In genomic region chr16:21501869-21502667, GRCh38 we compare ENCODE assay signal across 1 cellular context.
TF ChIP-seq lines count a peak whose summit lies in the region.

No MANE protein-coding gene starts in this region.

TF ChIP-seq in HepG2, 621 proteins besides CTCF, POLR2A, EP300 and RAD21 (continued from another document and continues in another):
- TF ChIP-seq ZBED4 (CRISPR knock-in tag; IDR thresholded peaks at IDR 0.05; ENCODE audit: borderline replicate concordance): 0 out of 2 replicates have a peak, but pooled peaks have one; percentile 61
- TF ChIP-seq ZNF280D (CRISPR knock-in tag; IDR thresholded peaks at IDR 0.05): 0 out of 2 replicates have a peak, but pooled peaks have one; percentile 45
- peak; percentile 87; the same call in 1 of the 2 replicates for TF ChIP-seq CCDC6 (CRISPR knock-in tag; IDR thresholded peaks at IDR 0.05)
- no peak for TF ChIP-seq ATM (IDR thresholded peaks at IDR 0.05; ENCODE audit: borderline replicate concordance)
- no peak for TF ChIP-seq SIN3B (IDR thresholded peaks at IDR 0.05; ENCODE audit: low read length)
- TF ChIP-seq ZBTB7A (CRISPR knock-in tag; IDR thresholded peaks at IDR 0.05): no peak
- peak; percentile 91; the same call in 1 of the 2 replicates for TF ChIP-seq POLR2AphosphoS2 (IDR thresholded peaks at IDR 0.05; ENCODE audit: low read depth, low read length)
- peak; percentile 78; the same call in 1 of the 2 replicates for TF ChIP-seq ZNF670 (CRISPR knock-in tag; IDR thresholded peaks at IDR 0.05; ENCODE audit: borderline replicate concordance)
- no peak for TF ChIP-seq SRF (IDR thresholded peaks at IDR 0.05; ENCODE audit: low read depth, low read length)
- peak; percentile 96 for TF ChIP-seq ZNF142 (CRISPR knock-in tag; IDR thresholded peaks at IDR 0.05)
- no peak; the same call in 1 of the 2 replicates for TF ChIP-seq SOX13 (IDR thresholded peaks at IDR 0.05)
- peak in 1 of 2 experiments; percentile 69; a peak in 2 of 4 replicates for TF ChIP-seq SOX13 (CRISPR knock-in tag; conservative IDR thresholded peaks at IDR 0.05 in 1 of 2, IDR thresholded peaks at IDR 0.05 in 1 of 2)
- TF ChIP-seq CC2D1A (CRISPR knock-in tag; IDR thresholded peaks at IDR 0.05): no peak
- peak; percentile 97; the same call in 1 of the 2 replicates for TF ChIP-seq ZNF749 (CRISPR knock-in tag; IDR thresholded peaks at IDR 0.05; ENCODE audit: borderline replicate concordance)
- TF ChIP-seq MLLT10 (CRISPR knock-in tag; IDR thresholded peaks at IDR 0.05): no peak
- TF ChIP-seq ZNF563 (CRISPR knock-in tag; IDR thresholded peaks at IDR 0.05): peak; percentile 98
- peak; percentile 83; the same call in 1 of the 2 replicates for TF ChIP-seq ZNF44 (CRISPR knock-in tag; IDR thresholded peaks at IDR 0.05)
- TF ChIP-seq HNRNPL (IDR thresholded peaks at IDR 0.05; ENCODE audit: low read depth, low read length): no peak
- peak; percentile 93; the same call in 1 of the 2 replicates for TF ChIP-seq FUBP1 (CRISPR knock-in tag; IDR thresholded peaks at IDR 0.05; ENCODE audit: borderline replicate concordance)
- peak; percentile 98 for TF ChIP-seq MEIS2 (CRISPR knock-in tag; IDR thresholded peaks at IDR 0.05)
- peak; percentile 64 for TF ChIP-seq ZNF124 (CRISPR knock-in tag; IDR thresholded peaks at IDR 0.05)
- TF ChIP-seq MEF2D (CRISPR knock-in tag; IDR thresholded peaks at IDR 0.05): peak; percentile 77
- no peak for TF ChIP-seq NR2F6 (IDR thresholded peaks at IDR 0.05)
- peak; percentile 66; the same call in 1 of the 2 replicates for TF ChIP-seq NR2F6 (CRISPR knock-in tag; IDR thresholded peaks at IDR 0.05)
- TF ChIP-seq E2F5 (CRISPR knock-in tag; conservative IDR thresholded peaks at IDR 0.05): peak; percentile 80
- TF ChIP-seq MAFG (CRISPR knock-in tag; IDR thresholded peaks at IDR 0.05): peak; percentile 41
- no peak for TF ChIP-seq ZNF75D (CRISPR knock-in tag; IDR thresholded peaks at IDR 0.05; ENCODE audit: borderline replicate concordance)
- peak; percentile 96; the same call in 1 of the 2 replicates for TF ChIP-seq ZNF790 (CRISPR knock-in tag; IDR thresholded peaks at IDR 0.05; ENCODE audit: borderline replicate concordance)
- TF ChIP-seq ZNF703 (CRISPR knock-in tag; IDR thresholded peaks at IDR 0.05; ENCODE audit: borderline replicate concordance): peak; percentile 10; the same call in 1 of the 2 replicates
- no peak for TF ChIP-seq ZZZ3 (CRISPR knock-in tag; IDR thresholded peaks at IDR 0.05; ENCODE audit: borderline replicate concordance)
- TF ChIP-seq ZIK1 (CRISPR knock-in tag; IDR thresholded peaks at IDR 0.05; ENCODE audit: borderline replicate concordance, low read depth): peak; percentile 89; the same call in 1 of the 2 replicates
- no peak for TF ChIP-seq GPBP1L1 (CRISPR knock-in tag; IDR thresholded peaks at IDR 0.05)
- peak; percentile 75; the same call in 1 of the 2 replicates for TF ChIP-seq PRDM15 (CRISPR knock-in tag; IDR thresholded peaks at IDR 0.05)
- no peak for TF ChIP-seq CREB1 (IDR thresholded peaks at IDR 0.05)
- TF ChIP-seq CREB1 (CRISPR knock-in tag; IDR thresholded peaks at IDR 0.05): no peak
- TF ChIP-seq ZNF292 (CRISPR knock-in tag; IDR thresholded peaks at IDR 0.05; ENCODE audit: borderline replicate concordance, low read depth): peak; percentile 65; the same call in 1 of the 2 replicates
